8 cellular contexts compared by ENCODE assay signal in the genomic region with DNA sequence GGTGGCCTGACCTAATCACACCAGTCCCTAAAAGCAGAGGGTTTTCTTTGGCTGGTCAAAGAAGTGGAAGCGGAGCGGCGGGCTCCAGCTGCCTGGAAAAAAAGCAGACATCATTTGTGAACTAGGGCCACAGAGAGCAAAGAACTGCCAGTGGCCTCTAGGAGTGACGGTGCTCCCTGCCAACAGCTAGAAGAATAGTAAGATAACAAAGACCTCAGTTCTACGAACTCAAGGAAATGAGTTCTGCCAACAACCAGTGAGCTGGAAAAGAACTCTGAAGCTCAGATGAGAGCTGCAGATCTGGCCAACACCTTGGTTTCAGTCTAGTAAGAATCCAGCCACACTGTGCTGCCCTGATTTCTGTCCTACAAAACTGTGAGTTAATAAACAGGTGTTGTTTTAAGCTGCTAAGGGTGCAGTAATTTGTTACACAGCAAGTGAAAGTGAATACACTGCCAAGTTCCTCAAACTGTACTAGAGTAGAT.
DNase-seq lines count a peak whose midpoint lies in the region; ATAC-seq and TF ChIP-seq lines count a peak whose summit lies in the region.

No MANE protein-coding gene starts in this region.

- no peak overlapping the region for H3K9ac ChIP-seq in colonic mucosa (ENCODE audit: low read depth in 2 of 2, low read length in 2 of 2)

- WGBS in ovary, 3 donors: 43 to 54% (median 50%) methylated on average over 5 of the region's 5 CpGs

- no peaks in the 10 kb centered on the region for H3K27me3 ChIP-seq in CD4-positive, alpha-beta memory T cell (ENCODE audit: insufficient read depth, low read length)
- H3K27me3 ChIP-seq in colonic mucosa (no peaks in the 10 kb centered on the region), ovary (no peaks in the 10 kb centered on the region)

- H3K4me1 Mint-ChIP-seq in CD4-positive, alpha-beta memory T cell: peaks cover 60 to 96% (median 75%) of the 10 kb centered on the region in 4 donors

- no peak overlapping the region for H3K4me3 ChIP-seq in CD4-positive, alpha-beta memory T cell (ENCODE audit: low read length in 2 of 2)
- H3K4me3 ChIP-seq in colonic mucosa (no peak overlapping the region), ovary (no peak overlapping the region)

- peak overlapping the region in 5 of 8 donors; percentile 20 to 82 (median 55) for H3K4me3 Mint-ChIP-seq in CD4-positive, alpha-beta memory T cell

- no peaks in the 10 kb centered on the region for H3K36me3 ChIP-seq in CD4-positive, alpha-beta memory T cell (ENCODE audit: insufficient read depth, low read length)
- no peaks in the 10 kb centered on the region for H3K36me3 ChIP-seq in colonic mucosa
- no peaks in the 10 kb centered on the region for H3K36me3 ChIP-seq in ovary

- no peak for DNase-seq in CD4-positive, alpha-beta memory T cell
- no peak for DNase-seq in colonic mucosa
- peak in 4 of 5 donors; percentile 18 to 45 (median 34) for DNase-seq in ovary
- no peak for DNase-seq in epidermal melanocyte (ENCODE audit: insufficient read length, low spot score)
- no peak for DNase-seq in HK-2 (ENCODE audit: unreplicated experiment)
- DNase-seq in NCI-H2107 (lab: John Stamatoyannopoulos, UW): no peak

- H3K27ac ChIP-seq in CD4-positive, alpha-beta memory T cell (ENCODE audit: low read depth, low read length): no peak overlapping the region
- H3K27ac ChIP-seq in colonic mucosa (peak overlapping the region; percentile 2), ovary (no peak overlapping the region)

- CTCF ChIA-PET in CD4-positive, alpha-beta memory T cell (lab: Charles Lee; ENCODE audit: partially characterized antibody): no interaction called here

- H3K9me3 ChIP-seq in CD4-positive, alpha-beta memory T cell (ENCODE audit: control insufficient read depth in 1 of 2, low read length in 2 of 2): no peaks in the 10 kb centered on the region
- H3K9me3 ChIP-seq in colonic mucosa (no peaks in the 10 kb centered on the region), ovary (no peaks in the 10 kb centered on the region)

- peaks cover 0 to 2% (median 0%) of the 10 kb centered on the region in 8 donors for H3K9me3 Mint-ChIP-seq in CD4-positive, alpha-beta memory T cell

- ATAC-seq in GM19452 (IDR thresholded peaks at IDR 0.05; ENCODE audit: unreplicated experiment) (peak; percentile 92), HG03457 (IDR thresholded peaks at IDR 0.05; ENCODE audit: unreplicated experiment) (peak; percentile 87)

- H3K36me3 Mint-ChIP-seq in CD4-positive, alpha-beta memory T cell: no peaks in the 10 kb centered on the region

- H3K27me3 Mint-ChIP-seq in CD4-positive, alpha-beta memory T cell: no peaks in the 10 kb centered on the region

- no peak for TF ChIP-seq EP300 in ovary (IDR thresholded peaks at IDR 0.05)

- TF ChIP-seq CTCF in colonic mucosa (IDR thresholded peaks at IDR 0.05): no peak
- no peak for TF ChIP-seq CTCF in ovary (IDR thresholded peaks at IDR 0.05)

- intact Hi-C loops in CD4-positive, alpha-beta memory T cell (cut with micrococcal nuclease): no loop called here
- intact Hi-C loops in colonic mucosa (cut with DNase I) (no loop called here), ovary (cut with DNase I) (no loop called here)

- no peak for TF ChIP-seq POLR2A in ovary (IDR thresholded peaks at IDR 0.05)

- peak overlapping the region; percentile 30 to 81 (median 69) for H3K27ac Mint-ChIP-seq in CD4-positive, alpha-beta memory T cell

- POLR2A ChIA-PET in CD4-positive, alpha-beta memory T cell (lab: Charles Lee; ENCODE audit: partially characterized antibody): interaction anchor here (0.7 kb wide), 1 partner anchor 88 kb away, joined by 4 read pairs; no protein-coding TSS in a partner anchor

- H3K4me1 ChIP-seq in CD4-positive, alpha-beta memory T cell (ENCODE audit: insufficient read depth, low read length): peaks cover 50% of the 10 kb centered on the region
- no peaks in the 10 kb centered on the region for H3K4me1 ChIP-seq in colonic mucosa
- H3K4me1 ChIP-seq in ovary (ENCODE audit: insufficient read depth): peaks cover 10% of the 10 kb centered on the region

Comparison
In these comparisons a context has a peak if more than half of its experiments do, and no peak if none do; other contexts are left out.
1. DNase-seq: peak in ovary (4 of 5); none in CD4-positive, alpha-beta memory T cell (0 of 5), colonic mucosa (single experiment), epidermal melanocyte (single experiment), HK-2 (single experiment) and NCI-H2107 (single experiment).